In the genomic region with DNA sequence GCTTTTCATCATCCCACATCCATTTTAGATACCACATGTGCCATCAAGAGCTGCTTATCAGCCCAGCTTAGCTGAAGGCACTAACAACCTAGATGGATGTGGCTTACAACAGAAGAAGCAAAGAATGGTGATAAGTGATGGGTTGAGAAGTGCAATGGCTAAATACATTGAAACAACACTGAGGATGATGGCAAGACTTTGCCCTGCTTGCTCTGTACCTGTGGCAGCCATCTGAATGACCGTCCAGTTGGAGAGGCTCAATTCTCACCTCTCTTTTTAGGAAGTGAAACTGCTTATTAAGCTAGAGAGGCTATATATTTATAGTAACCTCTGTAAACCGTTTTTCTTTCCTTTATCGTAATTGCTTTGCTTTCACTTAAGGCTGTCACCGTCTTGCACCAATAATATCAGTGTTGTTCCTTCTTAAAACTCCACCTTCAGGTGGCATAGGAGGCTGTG, we compare ENCODE assay signal across 1 cellular context.
TF ChIP-seq lines count a peak whose summit lies in the region.

No MANE protein-coding gene starts in this region.

TF ChIP-seq in GM12878, 131 proteins besides CTCF, POLR2A, EP300 and RAD21 (continued from another document and continues in another):
- TF ChIP-seq ZBTB4 (CRISPR knock-in tag; IDR thresholded peaks at IDR 0.05) = no peak
- TF ChIP-seq HSF1 (IDR thresholded peaks at IDR 0.05; ENCODE audit: low read depth, low read length) = no peak
- no peak for TF ChIP-seq JUND (IDR thresholded peaks at IDR 0.05; ENCODE audit: low read depth, low read length)
- peak; percentile 71 for TF ChIP-seq RELB (IDR thresholded peaks at IDR 0.05; ENCODE audit: low read depth)
- 0 out of 2 replicates have a peak, but pooled peaks have one; percentile 54 for TF ChIP-seq TBL1XR1 (IDR thresholded peaks at IDR 0.05; ENCODE audit: low read depth, low read length)
- no peak for TF ChIP-seq ZNF207 (IDR thresholded peaks at IDR 0.05; ENCODE audit: borderline replicate concordance)
- no peak for TF ChIP-seq RFX5 (IDR thresholded peaks at IDR 0.05; ENCODE audit: low read depth, low read length)
- TF ChIP-seq USF2 (IDR thresholded peaks at IDR 0.05; ENCODE audit: borderline replicate concordance, low read depth, low read length) = no peak
- TF ChIP-seq NRF1 (conservative IDR thresholded peaks at IDR 0.05; ENCODE audit: low read depth, low read length) = no peak
- no peak for TF ChIP-seq FOS (IDR thresholded peaks at IDR 0.05; ENCODE audit: borderline replicate concordance, extremely low read depth, insufficient read length)
- peak; percentile 40 for TF ChIP-seq JUNB (IDR thresholded peaks at IDR 0.05)
- no peak for TF ChIP-seq ESRRA (IDR thresholded peaks at IDR 0.05; ENCODE audit: low read length)
- TF ChIP-seq, protein P1, sequence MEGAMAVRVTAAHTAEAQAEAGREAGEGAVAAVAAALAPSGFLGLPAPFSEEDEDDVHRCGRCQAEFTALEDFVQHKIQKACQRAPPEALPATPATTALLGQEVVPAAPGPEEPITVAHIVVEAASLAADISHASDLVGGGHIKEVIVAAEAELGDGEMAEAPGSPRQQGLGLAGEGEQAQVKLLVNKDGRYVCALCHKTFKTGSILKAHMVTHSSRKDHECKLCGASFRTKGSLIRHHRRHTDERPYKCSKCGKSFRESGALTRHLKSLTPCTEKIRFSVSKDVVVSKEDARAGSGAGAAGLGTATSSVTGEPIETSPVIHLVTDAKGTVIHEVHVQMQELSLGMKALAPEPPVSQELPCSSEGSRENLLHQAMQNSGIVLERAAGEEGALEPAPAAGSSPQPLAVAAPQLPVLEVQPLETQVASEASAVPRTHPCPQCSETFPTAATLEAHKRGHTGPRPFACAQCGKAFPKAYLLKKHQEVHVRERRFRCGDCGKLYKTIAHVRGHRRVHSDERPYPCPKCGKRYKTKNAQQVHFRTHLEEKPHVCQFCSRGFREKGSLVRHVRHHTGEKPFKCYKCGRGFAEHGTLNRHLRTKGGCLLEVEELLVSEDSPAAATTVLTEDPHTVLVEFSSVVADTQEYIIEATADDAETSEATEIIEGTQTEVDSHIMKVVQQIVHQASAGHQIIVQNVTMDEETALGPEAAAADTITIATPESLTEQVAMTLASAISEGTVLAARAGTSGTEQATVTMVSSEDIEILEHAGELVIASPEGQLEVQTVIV (IDR thresholded peaks at IDR 0.05; ENCODE audit: borderline replicate concordance, partially characterized antibody) = no peak
- TF ChIP-seq MTA3 (IDR thresholded peaks at IDR 0.05; ENCODE audit: borderline replicate concordance, low read length) = no peak
- TF ChIP-seq SIX5 (IDR thresholded peaks at IDR 0.05; ENCODE audit: low read depth, low read length, severe bottlenecking) = no peak
- peak; percentile 91 for TF ChIP-seq IRF4 (IDR thresholded peaks at IDR 0.05; ENCODE audit: low read depth, low read length)
- TF ChIP-seq MAX (IDR thresholded peaks at IDR 0.05; ENCODE audit: low read depth, low read length) = no peak
- TF ChIP-seq SMC3 (IDR thresholded peaks at IDR 0.05; ENCODE audit: borderline replicate concordance, low read length) = no peak
- TF ChIP-seq NR2C1 (IDR thresholded peaks at IDR 0.05) = no peak
- peak; percentile 95 for TF ChIP-seq DPF2 (IDR thresholded peaks at IDR 0.05)
- TF ChIP-seq WRNIP1 (IDR thresholded peaks at IDR 0.05; ENCODE audit: borderline replicate concordance, low read depth, low read length) = no peak
- TF ChIP-seq PKNOX1 (IDR thresholded peaks at IDR 0.05) = peak; percentile 50; the same call in 1 of the 2 replicates
- TF ChIP-seq, protein P2, sequence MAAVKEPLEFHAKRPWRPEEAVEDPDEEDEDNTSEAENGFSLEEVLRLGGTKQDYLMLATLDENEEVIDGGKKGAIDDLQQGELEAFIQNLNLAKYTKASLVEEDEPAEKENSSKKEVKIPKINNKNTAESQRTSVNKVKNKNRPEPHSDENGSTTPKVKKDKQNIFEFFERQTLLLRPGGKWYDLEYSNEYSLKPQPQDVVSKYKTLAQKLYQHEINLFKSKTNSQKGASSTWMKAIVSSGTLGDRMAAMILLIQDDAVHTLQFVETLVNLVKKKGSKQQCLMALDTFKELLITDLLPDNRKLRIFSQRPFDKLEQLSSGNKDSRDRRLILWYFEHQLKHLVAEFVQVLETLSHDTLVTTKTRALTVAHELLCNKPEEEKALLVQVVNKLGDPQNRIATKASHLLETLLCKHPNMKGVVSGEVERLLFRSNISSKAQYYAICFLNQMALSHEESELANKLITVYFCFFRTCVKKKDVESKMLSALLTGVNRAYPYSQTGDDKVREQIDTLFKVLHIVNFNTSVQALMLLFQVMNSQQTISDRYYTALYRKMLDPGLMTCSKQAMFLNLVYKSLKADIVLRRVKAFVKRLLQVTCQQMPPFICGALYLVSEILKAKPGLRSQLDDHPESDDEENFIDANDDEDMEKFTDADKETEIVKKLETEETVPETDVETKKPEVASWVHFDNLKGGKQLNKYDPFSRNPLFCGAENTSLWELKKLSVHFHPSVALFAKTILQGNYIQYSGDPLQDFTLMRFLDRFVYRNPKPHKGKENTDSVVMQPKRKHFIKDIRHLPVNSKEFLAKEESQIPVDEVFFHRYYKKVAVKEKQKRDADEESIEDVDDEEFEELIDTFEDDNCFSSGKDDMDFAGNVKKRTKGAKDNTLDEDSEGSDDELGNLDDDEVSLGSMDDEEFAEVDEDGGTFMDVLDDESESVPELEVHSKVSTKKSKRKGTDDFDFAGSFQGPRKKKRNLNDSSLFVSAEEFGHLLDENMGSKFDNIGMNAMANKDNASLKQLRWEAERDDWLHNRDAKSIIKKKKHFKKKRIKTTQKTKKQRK (IDR thresholded peaks at IDR 0.05; ENCODE audit: low read depth, low read length) = no peak
- TF ChIP-seq ZBED1 (IDR thresholded peaks at IDR 0.05; ENCODE audit: borderline replicate concordance) = 0 out of 2 replicates have a peak, but pooled peaks have one; percentile 22
- peak; percentile 97 for TF ChIP-seq MEF2A (IDR thresholded peaks at IDR 0.05; ENCODE audit: insufficient read depth, low read depth, low read length)
- TF ChIP-seq TARDBP (IDR thresholded peaks at IDR 0.05; ENCODE audit: borderline replicate concordance) = no peak
- peak; percentile 68 for TF ChIP-seq ZNF687 (IDR thresholded peaks at IDR 0.05)
- TF ChIP-seq RCOR1 (conservative IDR thresholded peaks at IDR 0.05; ENCODE audit: low read depth, low read length) = peak; percentile 93; the same call in 1 of the 2 replicates
- peak; percentile 87 for TF ChIP-seq RUNX3 (IDR thresholded peaks at IDR 0.05; ENCODE audit: low read length)
- no peak for TF ChIP-seq YBX1 (IDR thresholded peaks at IDR 0.05)
- peak; percentile 67; the same call in 1 of the 2 replicates for TF ChIP-seq BCL11A (IDR thresholded peaks at IDR 0.05; ENCODE audit: low read depth, low read length)
- TF ChIP-seq RBBP5 (conservative IDR thresholded peaks at IDR 0.05) = no peak
- TF ChIP-seq NFIC (IDR thresholded peaks at IDR 0.05; ENCODE audit: low read depth, low read length) = peak; percentile 84
- no peak for TF ChIP-seq CEBPB (IDR thresholded peaks at IDR 0.05; ENCODE audit: borderline replicate concordance in 1 of 2, low read depth in 2 of 2, low read length in 2 of 2)
- no peak for TF ChIP-seq USF1 (IDR thresholded peaks at IDR 0.05; ENCODE audit: borderline replicate concordance, extremely low read length, insufficient read depth, low read depth, low read length)
- no peak for TF ChIP-seq CBFB (IDR thresholded peaks at IDR 0.05; ENCODE audit: low read depth)
- TF ChIP-seq CHD1 (IDR thresholded peaks at IDR 0.05; ENCODE audit: low read depth, low read length) = no peak
